27 cellular contexts compared by ENCODE assay signal in the genomic region with DNA sequence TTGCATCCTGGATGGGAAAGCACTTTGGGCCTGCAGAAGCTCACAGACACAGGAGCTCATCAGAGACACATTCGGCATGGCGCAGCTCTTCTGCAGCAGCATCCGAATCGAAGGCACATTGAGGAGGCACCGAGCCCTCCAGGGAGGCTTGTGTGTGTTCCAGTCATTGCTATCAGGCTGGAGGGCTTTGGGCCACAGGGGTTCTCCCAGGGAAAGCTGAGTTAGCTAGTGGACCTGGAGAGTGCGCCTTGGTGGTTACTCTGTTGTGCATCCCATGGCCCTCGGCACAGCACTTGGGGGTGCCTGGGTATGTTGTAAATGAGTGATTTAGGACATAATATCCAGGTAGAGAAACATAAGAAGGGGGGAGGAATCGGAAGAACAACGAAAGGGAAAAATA.
"Had no signal": no experiment of that assay in that cellular context is flagged by ENCODE, and none has a peak within 500 bp of the region (broad histone marks: within the 10 kb centered on the region; RNA-seq: fewer than 3 reads in every experiment).

No MANE protein-coding gene starts in this region.

- H3K9me3 Mint-ChIP-seq: dendritic cell treated with granulocyte-macrophage colony-stimulating factor and Interleukin-4, amounts not matched to agents 40 ng/mL and 50 ng/mL, for 4 days; endodermal cell had no signal

- H3K27ac ChIP-seq: colonic mucosa, coronary artery, dorsolateral prefrontal cortex, epithelial cell of prostate, esophagus squamous epithelium, foreskin keratinocyte, gastrocnemius medialis, gastroesophageal sphincter, heart left ventricle, heart right ventricle had no signal

- H3K27me3 ChIP-seq: colonic mucosa, foreskin keratinocyte, gastrocnemius medialis had no signal

- H3K4me1 ChIP-seq: colonic mucosa, esophagus squamous epithelium, foreskin keratinocyte, gastrocnemius medialis, gastroesophageal sphincter, heart left ventricle, heart right ventricle had no signal

- FAIRE-seq: colon, endometrium, endothelial cell of umbilical vein, frontal cortex had no signal

- H3K36me3 ChIP-seq: colonic mucosa, esophagus squamous epithelium, gastrocnemius medialis, gastroesophageal sphincter, heart left ventricle, heart right ventricle had no signal

- ATAC-seq: effector memory CD8-positive, alpha-beta T cell; esophagus mucosa; foreskin keratinocyte; gastrocnemius medialis; gastroesophageal sphincter; heart left ventricle; heart right ventricle had no signal

- H3K4me1 Mint-ChIP-seq: endodermal cell had no signal

- H3K27me3 Mint-ChIP-seq: dendritic cell treated with granulocyte-macrophage colony-stimulating factor and Interleukin-4, amounts not matched to agents 40 ng/mL and 50 ng/mL, for 4 days had no signal

- H3K4me3 Mint-ChIP-seq: dendritic cell treated with granulocyte-macrophage colony-stimulating factor and Interleukin-4, amounts not matched to agents 40 ng/mL and 50 ng/mL, for 4 days; effector memory CD8-positive, alpha-beta T cell; endodermal cell had no signal

- DNase-seq: colonic mucosa; cortex of kidney; dermis blood vessel endothelial cell; dorsolateral prefrontal cortex; effector CD4-positive, alpha-beta T cell; effector CD8-positive, alpha-beta T cell; effector memory CD4-positive, alpha-beta T cell; effector memory CD8-positive, alpha-beta T cell; endodermal cell; erythroblast; esophagus squamous epithelium; foreskin fibroblast; foreskin keratinocyte; foreskin melanocyte; gastrocnemius medialis; glutamatergic neuron; heart left ventricle; heart right ventricle had no signal

- H3K9me3 ChIP-seq: colonic mucosa, esophagus squamous epithelium, gastrocnemius medialis, gastroesophageal sphincter, heart right ventricle had no signal

- H3K27ac Mint-ChIP-seq: dendritic cell treated with granulocyte-macrophage colony-stimulating factor and Interleukin-4, amounts not matched to agents 40 ng/mL and 50 ng/mL, for 4 days; effector memory CD8-positive, alpha-beta T cell; endodermal cell had no signal

- H3K4me3 ChIP-seq: colonic mucosa, coronary artery, esophagus squamous epithelium, gastrocnemius medialis, gastroesophageal sphincter, heart left ventricle, heart right ventricle had no signal
